Comparison of ENCODE assay signal across 18 cellular contexts in the genomic region with DNA sequence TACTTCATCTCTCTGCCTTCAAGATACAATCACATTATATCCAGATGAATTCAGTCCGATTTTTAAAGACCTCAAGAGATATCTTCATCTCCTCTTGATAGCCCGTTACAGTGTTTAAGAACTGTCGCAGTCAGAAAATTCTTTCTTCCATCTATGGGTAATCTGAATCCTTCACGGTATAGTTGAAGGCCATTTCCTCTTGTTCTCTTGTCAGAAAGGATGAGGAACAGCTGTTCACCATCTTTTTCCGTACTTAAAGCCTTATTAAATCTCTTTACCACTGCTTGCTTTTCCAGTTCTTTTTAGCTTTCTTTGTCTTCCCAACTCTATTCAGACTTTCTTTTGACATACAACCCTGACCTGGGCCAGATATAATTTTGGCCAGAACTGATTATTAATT.
"Had no signal": no experiment of that assay in that cellular context is flagged by ENCODE, and none has a peak within 500 bp of the region (broad histone marks: within the 10 kb centered on the region; RNA-seq: fewer than 3 reads in every experiment).

No MANE protein-coding gene starts in this region.

- DNase-seq: activated CD4-positive, alpha-beta T cell treated with anti-CD3 and anti-CD28 coated beads for 48 hours; activated CD8-positive, alpha-beta memory T cell treated with anti-CD3 and anti-CD28 coated beads, Interleukin-2, amount 50 U/mL, for 48 hours; activated CD8-positive, alpha-beta T cell treated with anti-CD3 and anti-CD28 coated beads, Interleukin-2, amount 10 ng/mL, durations not matched to agents 7 days and 5 days; activated naive CD4-positive, alpha-beta T cell; activated naive CD8-positive, alpha-beta T cell treated with anti-CD3 and anti-CD28 coated beads, Interleukin-2, amount 50 U/mL, for 24 hours; hippocampal formation; lower lobe of right lung; naive thymus-derived CD4-positive, alpha-beta T cell; nucleus accumbens; psoas muscle; stimulated activated CD4-positive, alpha-beta T cell treated with anti-CD3 and anti-CD28 coated beads, Interleukin-12 subunit alpha, Interleukin-12 subunit beta, amount 100 ng/mL, for 4 hours; stimulated activated CD4-positive, alpha-beta T cell treated with anti-CD3 and anti-CD28 coated beads, Interleukin-2, amount 100 ng/mL, for 48 hours; stimulated activated CD8-positive, alpha-beta memory T cell treated with anti-CD3 and anti-CD28 coated beads, Interleukin-4, amount 100 ng/mL, for 48 hours; stimulated activated naive CD8-positive, alpha-beta T cell treated with anti-CD3 and anti-CD28 coated beads, Interleukin-15, Interleukin-2, amounts not matched to agents 100 U/mL and 50 U/mL, for 24 hours had no signal

- H3K36me3 ChIP-seq: cardiac muscle cell, lower lobe of right lung, suprapubic skin had no signal

- ATAC-seq: activated CD8-positive, alpha-beta T cell treated with anti-CD3 and anti-CD28 coated beads, Interleukin-2, amount 10 ng/mL, durations not matched to agents 7 days and 5 days; activated naive CD8-positive, alpha-beta T cell treated with anti-CD3 and anti-CD28 coated beads, Interleukin-2, amount 50 U/mL, for 24 hours; lower lobe of right lung; naive thymus-derived CD4-positive, alpha-beta T cell; psoas muscle; sciatic nerve; stimulated activated naive CD8-positive, alpha-beta T cell treated with anti-CD3 and anti-CD28 coated beads, Interleukin-15, Interleukin-2, amounts not matched to agents 100 U/mL and 50 U/mL, for 24 hours; WTC11 had no signal

- H3K9me3 ChIP-seq: lower lobe of right lung, psoas muscle, suprapubic skin had no signal

- H3K27ac ChIP-seq: cardiac muscle cell, lower lobe of right lung, psoas muscle, suprapubic skin had no signal

- H3K4me3 ChIP-seq: cardiac muscle cell, lower lobe of right lung, psoas muscle, suprapubic skin had no signal

- H3K4me1 ChIP-seq: lower lobe of right lung, psoas muscle, suprapubic skin had no signal

- H3K27me3 ChIP-seq: cardiac muscle cell, suprapubic skin had no signal
